Comparison of ENCODE assay signal across 22 cellular contexts in genomic region chr7:151817981-151818673, GRCh38.
"Had no signal": no experiment of that assay in that cellular context is flagged by ENCODE, and none has a peak within 500 bp of the region (broad histone marks: within the 10 kb centered on the region; RNA-seq: fewer than 3 reads in every experiment).

No MANE protein-coding gene starts in this region.

- H3K27me3 ChIP-seq: dorsolateral prefrontal cortex, heart left ventricle, ovary, suprapubic skin, thyroid gland, uterus had no signal

- H3K9me3 ChIP-seq: heart left ventricle, ovary, suprapubic skin, thyroid gland, uterus had no signal

- H3K27ac Mint-ChIP-seq: nephron progenitor cell, progenitor cell of endocrine pancreas had no signal

- H3K9me3 Mint-ChIP-seq: naive thymus-derived CD4-positive, alpha-beta T cell; nephron progenitor cell; type B pancreatic cell had no signal

- H3K36me3 ChIP-seq: heart left ventricle, ovary, suprapubic skin, thyroid gland, uterus had no signal

- H3K4me1 ChIP-seq: thyroid gland, uterus had no signal

- H3K4me2 ChIP-seq: smooth muscle cell had no signal

- H3K27ac ChIP-seq: heart left ventricle, ovary, suprapubic skin, thyroid gland, uterus had no signal

- ATAC-seq: heart left ventricle; naive thymus-derived CD4-positive, alpha-beta T cell; right cardiac atrium; stimulated activated naive CD8-positive, alpha-beta T cell treated with anti-CD3 and anti-CD28 coated beads, Interleukin-15, Interleukin-2, amounts not matched to agents 100 U/mL and 50 U/mL, for 24 hours had no signal

- DNase-seq: cortex of kidney; effector CD8-positive, alpha-beta T cell; foreskin melanocyte; hippocampal formation; kidney glomerular epithelial cell; mammary epithelial cell; naive thymus-derived CD4-positive, alpha-beta T cell; nephron progenitor cell; nucleus accumbens; ovary; right cardiac atrium; stimulated activated CD4-positive, alpha-beta T cell treated with anti-CD3 and anti-CD28 coated beads, Interleukin-15, amount 100 ng/mL, for 24 hours; stimulated activated CD4-positive, alpha-beta T cell treated with anti-CD3 and anti-CD28 coated beads, Interleukin-2, amount 100 ng/mL, for 24 hours; stimulated activated naive CD8-positive, alpha-beta T cell treated with anti-CD3 and anti-CD28 coated beads, Interleukin-15, Interleukin-2, amounts not matched to agents 100 U/mL and 50 U/mL, for 24 hours; thyroid gland; uterus had no signal

- H3K36me3 Mint-ChIP-seq: type B pancreatic cell had no signal

- H3K4me3 Mint-ChIP-seq: naive thymus-derived CD4-positive, alpha-beta T cell; nephron progenitor cell; type B pancreatic cell had no signal

- H3K27me3 Mint-ChIP-seq: naive thymus-derived CD4-positive, alpha-beta T cell had no signal

- H3K4me3 ChIP-seq: dorsolateral prefrontal cortex, heart left ventricle, ovary, smooth muscle cell, suprapubic skin, thyroid gland, uterus had no signal
